8 cellular contexts compared by ENCODE assay signal in genomic region chr9:86945868-86946711, GRCh38. TPM values are rescaled to one million over a fixed set of nuclear protein-coding genes. Genes with fewer than 3 reads are reported as not detected.
A peak's percentile ranks its signal among the peaks of the same experiment; 100 is the strongest.
DNase-seq lines count a peak whose midpoint lies in the region; ATAC-seq, FAIRE-seq and TF ChIP-seq lines count a peak whose summit lies in the region.

No MANE protein-coding gene starts in this region.

- peaks cover 26% of the 10 kb centered on the region for H3K4me1 ChIP-seq in DND-41 (ENCODE audit: insufficient read depth, low read length)
- peaks cover 46% of the 10 kb centered on the region for H3K4me1 ChIP-seq in GM23338 (ENCODE audit: insufficient read depth)
- H3K4me1 ChIP-seq in MM.1S (ENCODE audit: low read length) = 0 out of 2 replicates have a peak, but pooled peaks cover 5% of the 10 kb centered on the region
- peaks cover 4 to 36% of the 10 kb centered on the region in 2 donors for H3K4me1 ChIP-seq in left lung

- H3K9ac ChIP-seq in DND-41 (ENCODE audit: low read depth, low read length) = peak overlapping the region; percentile 81
- H3K9ac ChIP-seq in MM.1S (ENCODE audit: low read length) = peak overlapping the region; percentile 39; the same call in 1 of the 2 replicates

- peaks cover 4% of the 10 kb centered on the region; the same call in 2 of the 3 replicates for H3K9me3 Mint-ChIP-seq in GM23338
- no peaks in the 10 kb centered on the region for H3K9me3 Mint-ChIP-seq in activated CD4-positive, alpha-beta T cell treated with anti-CD3 and anti-CD28 coated beads, Interleukin-2, amount 10 ng/mL, durations not matched to agents 7 days and 5 days
- no peaks in the 10 kb centered on the region for H3K9me3 Mint-ChIP-seq in dendritic cell treated with granulocyte-macrophage colony-stimulating factor and Interleukin-4, amounts not matched to agents 40 ng/mL and 50 ng/mL, for 4 days

- H3F3A ChIP-seq in GM23338 (replicated peaks; ENCODE audit: low read depth) (0 out of 2 replicates have a peak, but pooled peaks cover 3% of the 10 kb centered on the region), MM.1S (ENCODE audit: insufficient read depth, low read length) (peaks cover 4% of the 10 kb centered on the region)

- DNase-seq in DND-41 (peak; percentile 75), GM23338 (ENCODE audit: low spot score) (peak; percentile 73), MM.1S (peak; percentile 76), left lung (peak; percentile 40 to 82), D721Med (ENCODE audit: insufficient read length, low spot score) (no peak)
- peak; percentile 61 for DNase-seq in activated CD4-positive, alpha-beta T cell treated with anti-CD3 and anti-CD28 coated beads, Interleukin-2, amount 10 ng/mL, durations not matched to agents 7 days and 5 days
- peak; percentile 69 for DNase-seq in stimulated activated CD4-positive, alpha-beta T cell treated with anti-CD3 and anti-CD28 coated beads, Interleukin-4, amount 100 ng/mL, for 1 hour

- H3K4me3 Mint-ChIP-seq in GM23338 = peak overlapping the region; percentile 82
- H3K4me3 Mint-ChIP-seq in activated CD4-positive, alpha-beta T cell treated with anti-CD3 and anti-CD28 coated beads, Interleukin-2, amount 10 ng/mL, durations not matched to agents 7 days and 5 days = peak overlapping the region; percentile 63
- peak overlapping the region; percentile 75 for H3K4me3 Mint-ChIP-seq in dendritic cell treated with granulocyte-macrophage colony-stimulating factor and Interleukin-4, amounts not matched to agents 40 ng/mL and 50 ng/mL, for 4 days

- H4K20me1 ChIP-seq in DND-41 (ENCODE audit: insufficient read depth, low read length) (peaks cover 12% of the 10 kb centered on the region), GM23338 (replicated peaks; ENCODE audit: insufficient read depth) (no peaks in the 10 kb centered on the region), MM.1S (ENCODE audit: insufficient read depth, low read length) (no peaks in the 10 kb centered on the region)

- H3K36me3 Mint-ChIP-seq in GM23338 (ENCODE audit: low read depth) = peaks cover 7% of the 10 kb centered on the region
- H3K36me3 Mint-ChIP-seq in activated CD4-positive, alpha-beta T cell treated with anti-CD3 and anti-CD28 coated beads, Interleukin-2, amount 10 ng/mL, durations not matched to agents 7 days and 5 days (ENCODE audit: low read depth) = no peaks in the 10 kb centered on the region
- H3K36me3 Mint-ChIP-seq in dendritic cell treated with granulocyte-macrophage colony-stimulating factor and Interleukin-4, amounts not matched to agents 40 ng/mL and 50 ng/mL, for 4 days (ENCODE audit: low read depth) = no peaks in the 10 kb centered on the region

- CTCF ChIA-PET in activated CD4-positive, alpha-beta T cell treated with anti-CD3 and anti-CD28 coated beads, Interleukin-2, amount 10 ng/mL, durations not matched to agents 7 days and 5 days (lab: Charles Lee) = no interaction called here

- H3K9me3 ChIP-seq in DND-41 (ENCODE audit: insufficient read depth, low read length, severe bottlenecking) = peaks cover 3% of the 10 kb centered on the region
- H3K9me3 ChIP-seq in MM.1S (replicated peaks; ENCODE audit: insufficient read depth, low read length) = no peaks in the 10 kb centered on the region
- H3K9me3 ChIP-seq in left lung = peaks cover 0 to 2% of the 10 kb centered on the region in 2 donors

- peaks cover 54% of the 10 kb centered on the region for H3K4me1 Mint-ChIP-seq in GM23338
- H3K4me1 Mint-ChIP-seq in activated CD4-positive, alpha-beta T cell treated with anti-CD3 and anti-CD28 coated beads, Interleukin-2, amount 10 ng/mL, durations not matched to agents 7 days and 5 days = peaks cover 21% of the 10 kb centered on the region
- H3K4me1 Mint-ChIP-seq in dendritic cell treated with granulocyte-macrophage colony-stimulating factor and Interleukin-4, amounts not matched to agents 40 ng/mL and 50 ng/mL, for 4 days (ENCODE audit: low read depth) = peaks cover 24% of the 10 kb centered on the region

- peak overlapping the region; percentile 47 to 68; a peak in 3 of 4 replicates for H3K4me3 ChIP-seq in DND-41 (ENCODE audit: low read depth in 1 of 2, low read length in 2 of 2)
- H3K4me3 ChIP-seq in GM23338 = peak overlapping the region; percentile 74
- peak overlapping the region; percentile 90 for H3K4me3 ChIP-seq in MM.1S (ENCODE audit: low read length)
- peak overlapping the region; percentile 48 to 65 for H3K4me3 ChIP-seq in left lung

- no peak for FAIRE-seq in D721Med (lab: Jason Lieb, UNC)

- H3K79me2 ChIP-seq in DND-41 (ENCODE audit: insufficient read depth, low read length) = peaks cover 3% of the 10 kb centered on the region
- no peaks in the 10 kb centered on the region for H3K79me2 ChIP-seq in GM23338 (replicated peaks; ENCODE audit: insufficient read depth)
- no peaks in the 10 kb centered on the region for H3K79me2 ChIP-seq in MM.1S (ENCODE audit: low read length)

- H3K36me3 ChIP-seq in DND-41 (ENCODE audit: insufficient read depth, low read length) (no peaks in the 10 kb centered on the region; the same call in 1 of the 2 replicates), GM23338 (ENCODE audit: insufficient read depth) (no peaks in the 10 kb centered on the region), MM.1S (replicated peaks; ENCODE audit: insufficient read depth, low read length) (no peaks in the 10 kb centered on the region), left lung (no peaks in the 10 kb centered on the region)

- H3K4me2 ChIP-seq in DND-41 (ENCODE audit: insufficient read depth, low read length) = peak overlapping the region; percentile 98
- peak overlapping the region; percentile 89 for H3K4me2 ChIP-seq in GM23338
- peak overlapping the region; percentile 93 for H3K4me2 ChIP-seq in MM.1S (ENCODE audit: low read depth, low read length)

- POLR2A ChIA-PET in activated CD4-positive, alpha-beta T cell treated with anti-CD3 and anti-CD28 coated beads, Interleukin-2, amount 10 ng/mL, durations not matched to agents 7 days and 5 days (lab: Charles Lee) = no interaction called here

- H3K27ac ChIP-seq in DND-41 (ENCODE audit: low read length) (peak overlapping the region; percentile 49; the same call in 1 of the 2 replicates), GM23338 (ENCODE audit: low read depth) (no peak overlapping the region), MM.1S (ENCODE audit: low read length) (no peak overlapping the region), left lung (peak overlapping the region; percentile 83 to 89)

- peak; percentile 64 for ATAC-seq in DND-41 (ENCODE audit: insufficient read depth, low read depth)
- peak; percentile 18 for ATAC-seq in GM23338
- ATAC-seq in left lung = peak; percentile 12

- peak; percentile 29 for TF ChIP-seq CTCF in DND-41 (IDR thresholded peaks at IDR 0.05; ENCODE audit: borderline replicate concordance, extremely low read depth, low read length, poor library complexity, severe bottlenecking)
- TF ChIP-seq CTCF in GM23338 (conservative IDR thresholded peaks at IDR 0.05; ENCODE audit: low read depth in 2 of 2) = peak in 1 of 2 experiments; percentile 30; a peak in 1 of 4 replicates
- TF ChIP-seq CTCF in MM.1S (IDR thresholded peaks at IDR 0.05; ENCODE audit: low read length) = peak; percentile 10
- no peak for TF ChIP-seq CTCF in left lung (IDR thresholded peaks at IDR 0.05)
- no peak for TF ChIP-seq CTCF in D721Med (IDR thresholded peaks at IDR 0.05; ENCODE audit: insufficient read depth, missing control alignments)

- peaks cover 61% of the 10 kb centered on the region for H3K27me3 Mint-ChIP-seq in GM23338 (ENCODE audit: insufficient read depth, low read depth, poor library complexity)
- peaks cover 44% of the 10 kb centered on the region for H3K27me3 Mint-ChIP-seq in activated CD4-positive, alpha-beta T cell treated with anti-CD3 and anti-CD28 coated beads, Interleukin-2, amount 10 ng/mL, durations not matched to agents 7 days and 5 days
- peaks cover 60% of the 10 kb centered on the region for H3K27me3 Mint-ChIP-seq in dendritic cell treated with granulocyte-macrophage colony-stimulating factor and Interleukin-4, amounts not matched to agents 40 ng/mL and 50 ng/mL, for 4 days

- H3K9me2 ChIP-seq in GM23338 (ENCODE audit: insufficient read depth) = peaks cover 3% of the 10 kb centered on the region; the same call in 1 of the 2 replicates
- no peaks in the 10 kb centered on the region for H3K9me2 ChIP-seq in MM.1S (replicated peaks; ENCODE audit: insufficient read depth, low read length)

- intact Hi-C loops in dendritic cell treated with granulocyte-macrophage colony-stimulating factor and Interleukin-4, amounts not matched to agents 40 ng/mL and 50 ng/mL, for 4 days (cut with micrococcal nuclease) = loop anchor here (10.0 kb wide), 1 partner anchor 379 kb away; no protein-coding TSS in a partner anchor
- intact Hi-C loops in left lung (cut with DNase I) = no loop called here

- H3K27ac Mint-ChIP-seq in GM23338 = no peak overlapping the region
- no peak overlapping the region for H3K27ac Mint-ChIP-seq in activated CD4-positive, alpha-beta T cell treated with anti-CD3 and anti-CD28 coated beads, Interleukin-2, amount 10 ng/mL, durations not matched to agents 7 days and 5 days
- H3K27ac Mint-ChIP-seq in dendritic cell treated with granulocyte-macrophage colony-stimulating factor and Interleukin-4, amounts not matched to agents 40 ng/mL and 50 ng/mL, for 4 days = no peak overlapping the region

- H2AFZ ChIP-seq in DND-41 (ENCODE audit: low read depth, low read length) = peak overlapping the region; percentile 67
- peak overlapping the region; percentile 69; the same call in 1 of the 2 replicates for H2AFZ ChIP-seq in GM23338
- H2AFZ ChIP-seq in MM.1S (ENCODE audit: low read length) = peak overlapping the region; percentile 94

- H3K27me3 ChIP-seq in DND-41 (ENCODE audit: insufficient read depth, low read length, poor library complexity) = no peaks in the 10 kb centered on the region
- peaks cover 80% of the 10 kb centered on the region for H3K27me3 ChIP-seq in GM23338 (ENCODE audit: insufficient read depth)
- H3K27me3 ChIP-seq in MM.1S (replicated peaks; ENCODE audit: insufficient read depth, low read length) = no peaks in the 10 kb centered on the region
- peaks cover 25 to 99% of the 10 kb centered on the region in 2 donors for H3K27me3 ChIP-seq in left lung

TF ChIP-seq in GM23338, 12 proteins besides CTCF, POLR2A, EP300 and RAD21:
- no peak for TF ChIP-seq CREB1 (CRISPR knock-in tag; IDR thresholded peaks at IDR 0.05; ENCODE audit: low read depth)
- peak; percentile 48; the same call in 1 of the 2 replicates for TF ChIP-seq ZNF331 (CRISPR knock-in tag; IDR thresholded peaks at IDR 0.05; ENCODE audit: low read depth)
- peak; percentile 47 for TF ChIP-seq EZH2 (IDR thresholded peaks at IDR 0.05; ENCODE audit: low read depth, unreplicated experiment)
TF ChIP-seq in GM23338: peak in this region for 2.

RNA-seq across cellular contexts. Expression of gene GAS1, which starts 1.2 kb away (rescaled TPM):
- 6.1 and 7.7 TPM in 2 replicates for total RNA-seq in GM23338 (2014; rRNA removed; shearing (Covaris generic))
- 1.4 and 1.8 TPM in 2 replicates for polyA plus RNA-seq in GM23338 (2016; fragmentation: Nextera tagmentation; extraction: Ambion mirVana)
- under 1 TPM; 0.54 to 0.62 TPM for total RNA-seq in activated CD4-positive, alpha-beta T cell treated with anti-CD3 and anti-CD28 coated beads, Interleukin-2, amount 10 ng/mL, durations not matched to agents 7 days and 5 days
- 10 to 100 TPM in 1 of 2 donors, 1 to 10 TPM in 1; 9.8 to 18.5 TPM for total RNA-seq in left lung

Comparison
In these comparisons a context has a peak if more than half of its experiments do, and no peak if none do; other contexts are left out.
1. ATAC-seq: peak in every context shown above with its lines; median percentile 64 in DND-41; 18 in GM23338; 12 in left lung.
2. H3K27ac ChIP-seq: peak in DND-41 (single experiment) and left lung (2 of 2); none in GM23338 (single experiment) and MM.1S (single experiment).
3. CTCF ChIP-seq: peak in DND-41 (single experiment) and MM.1S (single experiment); none in left lung (0 of 2) and D721Med (single experiment).
4. Peak in every context shown above with its lines, with median percentiles within 50 percentile points of each other: H2AFZ ChIP-seq, H3K4me2 ChIP-seq, H3K4me3 ChIP-seq and H3K4me3 Mint-ChIP-seq.